In genomic region chr7:111744501-111745155, GRCh38 we compare ENCODE assay signal across 19 cellular contexts.
DNase-seq lines count a peak whose midpoint lies in the region; ATAC-seq and TF ChIP-seq lines count a peak whose summit lies in the region.
"Had no signal": no experiment of that assay in that cellular context is flagged by ENCODE, and none has a peak within 500 bp of the region (broad histone marks: within the 10 kb centered on the region; RNA-seq: fewer than 3 reads in every experiment).

No MANE protein-coding gene starts in this region.

- no peaks in the 10 kb centered on the region for H3K79me2 ChIP-seq in Loucy (ENCODE audit: insufficient read depth, low read length)

- peak overlapping the region in 3 of 5 experiments; percentile 9 to 57 (median 37) for H3K27ac Mint-ChIP-seq in brain
- H3K27ac Mint-ChIP-seq in activated CD4-positive, alpha-beta memory T cell treated with anti-CD3 and anti-CD28 coated beads for 36 hours: no peak overlapping the region
- H3K27ac Mint-ChIP-seq: activated naive CD8-positive, alpha-beta T cell treated with anti-CD3 and anti-CD28 coated beads for 36 hours; natural killer cell treated with Interleukin-12 subunit alpha and Interleukin-12 subunit beta and Interleukin-15 and Interleukin-18, amount 100 ng/mL, for 72 hours had no signal

- H3K4me1 ChIP-seq in Loucy (ENCODE audit: insufficient read depth, low read length, poor library complexity, severe bottlenecking): peaks cover 6% of the 10 kb centered on the region
- H3K4me1 ChIP-seq: esophagus muscularis mucosa, upper lobe of left lung had no signal

- H3K36me3 Mint-ChIP-seq in brain: peaks cover 37% of the 10 kb centered on the region
- no peaks in the 10 kb centered on the region for H3K36me3 Mint-ChIP-seq in activated CD4-positive, alpha-beta memory T cell treated with anti-CD3 and anti-CD28 coated beads for 36 hours
- H3K36me3 Mint-ChIP-seq: activated naive CD8-positive, alpha-beta T cell treated with anti-CD3 and anti-CD28 coated beads for 36 hours; natural killer cell treated with Interleukin-12 subunit alpha and Interleukin-12 subunit beta and Interleukin-15 and Interleukin-18, amount 100 ng/mL, for 72 hours had no signal

- H3K4me3 ChIP-seq in Loucy (ENCODE audit: low read length, poor library complexity, severe bottlenecking): no peak overlapping the region
- H3K4me3 ChIP-seq: coronary artery, esophagus muscularis mucosa, lung, upper lobe of left lung had no signal

- H3K27me3 Mint-ChIP-seq in brain: peaks cover 6% of the 10 kb centered on the region
- peaks cover 8% of the 10 kb centered on the region for H3K27me3 Mint-ChIP-seq in activated CD4-positive, alpha-beta memory T cell treated with anti-CD3 and anti-CD28 coated beads for 36 hours

- in situ Hi-C loops in ACHN (cut with HindIII; ENCODE audit: low pct_ligation_motif_present, low pct_unique_long_range_greater_than_20kb, low sequenced_read_pairs): no loop called here

- no peaks in the 10 kb centered on the region for H3K36me3 ChIP-seq in Loucy (ENCODE audit: insufficient read depth, low read length)

- no peak for TF ChIP-seq CTCF in Loucy (conservative IDR thresholded peaks at IDR 0.05; ENCODE audit: low read length)
- no peak for TF ChIP-seq CTCF in brain (conservative IDR thresholded peaks at IDR 0.05)

- H3F3A ChIP-seq in Loucy (ENCODE audit: low read depth): no peaks in the 10 kb centered on the region

- ATAC-seq in left ventricle myocardium superior: no peak
- ATAC-seq: activated T-cell treated with anti-CD3 and anti-CD28 coated beads, Interleukin-2, amount 50 U/mL, for 4 hours; sciatic nerve had no signal

- POLR2A ChIA-PET in activated CD4-positive, alpha-beta memory T cell treated with anti-CD3 and anti-CD28 coated beads for 36 hours (lab: Charles Lee): no interaction called here

- H3K9me2 ChIP-seq in Loucy (replicated peaks; ENCODE audit: low read depth, low read length): no peaks in the 10 kb centered on the region

- DNase-seq in AG08395 (ENCODE audit: low spot score) (peak; percentile 12), iris pigment epithelial cell (ENCODE audit: low read depth) (peak; percentile 86), ACHN (no peak), left ventricle myocardium superior (no peak)
- no peak for DNase-seq in effector CD8-positive, alpha-beta T cell (lab: John Stamatoyannopoulos, UW)
- DNase-seq in activated CD4-positive, alpha-beta memory T cell treated with anti-CD3 and anti-CD28 coated beads for 36 hours: no peak
- DNase-seq: activated CD4-positive, alpha-beta T cell treated with anti-CD3 and anti-CD28 coated beads, Interleukin-2, amount 50 U/mL, for 1 hour; activated naive CD8-positive, alpha-beta T cell treated with anti-CD3 and anti-CD28 coated beads for 36 hours; activated T-cell treated with anti-CD3 and anti-CD28 coated beads, Interleukin-2, amount 50 U/mL, for 4 hours; SIG-M5; stimulated activated CD4-positive, alpha-beta T cell treated with anti-CD3 and anti-CD28 coated beads, Interleukin-4, amount 100 ng/mL, for 4 hours; upper lobe of left lung had no signal

- no peaks in the 10 kb centered on the region for H3K27me3 ChIP-seq in Loucy (ENCODE audit: insufficient read depth, low read length, poor library complexity, severe bottlenecking)
- H3K27me3 ChIP-seq: esophagus muscularis mucosa, upper lobe of left lung had no signal

- no peak overlapping the region for H3K4me2 ChIP-seq in Loucy (ENCODE audit: low read depth, low read length, poor library complexity, severe bottlenecking)

- H2AFZ ChIP-seq in Loucy (ENCODE audit: low read length): peak overlapping the region; percentile 78

- H3K9me3 Mint-ChIP-seq in brain: peaks cover 4 to 10% (median 8%) of the 10 kb centered on the region in 5 experiments
- no peaks in the 10 kb centered on the region for H3K9me3 Mint-ChIP-seq in activated CD4-positive, alpha-beta memory T cell treated with anti-CD3 and anti-CD28 coated beads for 36 hours
- H3K9me3 Mint-ChIP-seq: activated naive CD8-positive, alpha-beta T cell treated with anti-CD3 and anti-CD28 coated beads for 36 hours; activated T-cell treated with anti-CD3 and anti-CD28 coated beads, Interleukin-2, amount 50 U/mL, for 4 hours; natural killer cell treated with Interleukin-12 subunit alpha and Interleukin-12 subunit beta and Interleukin-15 and Interleukin-18, amount 100 ng/mL, for 72 hours had no signal

- intact Hi-C loops in activated CD4-positive, alpha-beta memory T cell treated with anti-CD3 and anti-CD28 coated beads for 36 hours (cut with micrococcal nuclease): loop anchor here (5.0 kb wide), 1 partner anchor 1678 kb away; no protein-coding TSS in a partner anchor
- intact Hi-C loops in left ventricle myocardium superior (cut with micrococcal nuclease): loop anchor here (10.0 kb wide), 1 partner anchor 670 kb away; no protein-coding TSS in a partner anchor

- H3K9ac ChIP-seq in Loucy (ENCODE audit: low read depth, low read length, poor library complexity, severe bottlenecking): no peak overlapping the region

- H3K4me1 Mint-ChIP-seq in brain: peaks cover 9% of the 10 kb centered on the region
- H3K4me1 Mint-ChIP-seq in activated CD4-positive, alpha-beta memory T cell treated with anti-CD3 and anti-CD28 coated beads for 36 hours (ENCODE audit: low read depth): no peaks in the 10 kb centered on the region
- H3K4me1 Mint-ChIP-seq: activated naive CD8-positive, alpha-beta T cell treated with anti-CD3 and anti-CD28 coated beads for 36 hours had no signal

- no peaks in the 10 kb centered on the region for H4K20me1 ChIP-seq in Loucy (ENCODE audit: insufficient read depth, low read length, poor library complexity, severe bottlenecking)

- CTCF ChIA-PET in activated CD4-positive, alpha-beta memory T cell treated with anti-CD3 and anti-CD28 coated beads for 36 hours (lab: Charles Lee): interaction anchor here (0.8 to 1.6 kb wide), 2 partner anchors 8 to 752 kb away, joined by 3 to 10 read pairs; no protein-coding TSS in a partner anchor

- H3K4me3 Mint-ChIP-seq in brain: no peak overlapping the region
- H3K4me3 Mint-ChIP-seq in activated CD4-positive, alpha-beta memory T cell treated with anti-CD3 and anti-CD28 coated beads for 36 hours: no peak overlapping the region
- H3K4me3 Mint-ChIP-seq: activated naive CD8-positive, alpha-beta T cell treated with anti-CD3 and anti-CD28 coated beads for 36 hours; activated T-cell treated with anti-CD3 and anti-CD28 coated beads, Interleukin-2, amount 50 U/mL, for 4 hours; natural killer cell treated with Interleukin-12 subunit alpha and Interleukin-12 subunit beta and Interleukin-15 and Interleukin-18, amount 100 ng/mL, for 72 hours had no signal

- no peaks in the 10 kb centered on the region for H3K9me3 ChIP-seq in Loucy (ENCODE audit: insufficient read depth, low read depth, low read length)
- H3K9me3 ChIP-seq: esophagus muscularis mucosa, upper lobe of left lung had no signal

Comparison
In these comparisons a context has a peak if more than half of its experiments do, and no peak if none do; other contexts are left out.
1. DNase-seq: peak in AG08395 (single experiment) and iris pigment epithelial cell (single experiment); none in effector CD8-positive, alpha-beta T cell (single experiment), ACHN (single experiment), activated CD4-positive, alpha-beta memory T cell treated with anti-CD3 and anti-CD28 coated beads for 36 hours (single experiment) and left ventricle myocardium superior (single experiment).